ENCODE assay signal across 8 cellular contexts in the genomic region with DNA sequence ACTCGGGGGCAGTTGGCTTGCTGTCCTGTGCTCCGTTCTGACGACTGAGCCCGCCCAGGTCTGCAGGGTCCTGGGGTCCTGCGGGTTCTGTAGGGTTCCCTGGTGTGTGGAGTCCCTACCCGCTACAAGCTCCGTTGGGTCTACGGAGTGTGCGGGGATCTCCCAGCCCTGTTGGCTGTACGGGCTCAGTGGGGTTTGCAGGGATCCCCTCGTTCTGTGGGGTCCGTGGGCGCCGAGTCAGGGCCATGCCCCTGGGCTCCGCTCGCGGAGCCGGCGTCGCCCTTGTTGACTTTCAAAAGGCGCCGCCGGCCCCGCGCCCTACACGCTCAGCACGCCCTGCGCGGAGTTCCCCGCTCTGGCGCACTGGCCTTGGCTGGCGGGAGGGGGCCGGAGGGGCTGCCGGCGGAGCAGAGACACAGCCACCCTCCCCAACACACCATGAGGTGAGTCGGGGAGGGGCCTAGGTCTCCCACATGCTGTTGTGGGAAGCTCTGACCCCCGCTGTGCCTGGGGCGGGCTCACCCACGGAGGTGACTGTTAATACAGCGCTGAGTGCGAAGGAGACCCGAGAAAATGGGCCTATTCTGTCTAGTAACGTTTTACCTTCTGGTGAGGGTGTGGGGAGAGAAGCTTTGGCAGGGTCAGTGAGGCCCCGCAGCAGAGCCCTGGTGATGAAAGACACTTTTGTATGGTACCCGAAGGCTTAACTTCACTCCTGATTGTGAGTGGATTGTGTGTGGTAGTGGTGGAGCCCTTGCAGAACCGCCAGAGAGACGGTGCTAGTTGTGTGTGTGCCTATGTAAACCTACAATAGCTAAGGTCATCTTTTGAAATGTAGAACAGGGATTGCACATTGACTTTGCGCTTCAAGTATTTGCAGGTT. TPM values are rescaled to one million over a fixed set of nuclear protein-coding genes. Genes with fewer than 3 reads are reported as not detected.
DNase-seq lines count a peak whose midpoint lies in the region; ATAC-seq and TF ChIP-seq lines count a peak whose summit lies in the region.

No MANE protein-coding gene starts in this region.

- no peaks in the 10 kb centered on the region for H3K27me3 ChIP-seq in BE2C

- no peaks in the 10 kb centered on the region for H3K9me3 ChIP-seq in BE2C
- no peaks in the 10 kb centered on the region for H3K9me3 ChIP-seq in mucosa of descending colon

- H3K36me3 Mint-ChIP-seq in endothelial cell (ENCODE audit: low read depth, unreplicated experiment): no peaks in the 10 kb centered on the region

- H3K4me3 ChIP-seq in BE2C (ENCODE audit: low read depth, low read length): peak overlapping the region; percentile 74
- H3K4me3 ChIP-seq in mucosa of descending colon: no peak overlapping the region

- H3K9me3 Mint-ChIP-seq in endothelial cell (ENCODE audit: unreplicated experiment): no peaks in the 10 kb centered on the region

- H3K4me1 Mint-ChIP-seq in endothelial cell (ENCODE audit: unreplicated experiment): peaks cover 26% of the 10 kb centered on the region

- DNase-seq in BE2C (peak; percentile 66), endothelial cell (ENCODE audit: low spot score) (peak; percentile 60), mucosa of descending colon (peak; percentile 66 to 76 (median 75)), AG08396 (ENCODE audit: low spot score) (no peak)
- DNase-seq in activated CD8-positive, alpha-beta memory T cell treated with anti-CD3 and anti-CD28 coated beads for 48 hours (ENCODE audit: low read depth in 2 of 3, low spot score in 2 of 3): peak; percentile 25 to 58 (median 41)
- DNase-seq in stimulated activated CD8-positive, alpha-beta memory T cell treated with anti-CD3 and anti-CD28 coated beads, Interleukin-4, amount 100 ng/mL, for 24 hours (ENCODE audit: low read depth): peak; percentile 52

- peaks cover 1% of the 10 kb centered on the region for H3K27me3 Mint-ChIP-seq in endothelial cell (ENCODE audit: unreplicated experiment)

- intact Hi-C loops in mucosa of descending colon (cut with DNase I, micrococcal nuclease): no loop called here

- H3K36me3 ChIP-seq in BE2C (no peaks in the 10 kb centered on the region), mucosa of descending colon (ENCODE audit: low read depth) (no peaks in the 10 kb centered on the region)

- no peak for TF ChIP-seq CTCF in BE2C (IDR thresholded peaks at IDR 0.05; ENCODE audit: low read depth, low read length)
- no peak for TF ChIP-seq CTCF in endothelial cell (IDR thresholded peaks at IDR 0.05; ENCODE audit: unreplicated experiment)
- no peak for TF ChIP-seq CTCF in mucosa of descending colon (IDR thresholded peaks at IDR 0.05)

- H3K4me1 ChIP-seq in BE2C (peaks cover 6% of the 10 kb centered on the region), mucosa of descending colon (ENCODE audit: low read depth) (peaks cover 26% of the 10 kb centered on the region)

- H3K27ac Mint-ChIP-seq in endothelial cell (ENCODE audit: unreplicated experiment): peak overlapping the region; percentile 22

- peak; percentile 71 for ATAC-seq in GM19455 (IDR thresholded peaks at IDR 0.05; ENCODE audit: unreplicated experiment)
- ATAC-seq in HG03565 (IDR thresholded peaks at IDR 0.05; ENCODE audit: unreplicated experiment): peak; percentile 66
- peak; percentile 85 for ATAC-seq in mucosa of descending colon

- H3K4me3 Mint-ChIP-seq in endothelial cell (ENCODE audit: unreplicated experiment): peak overlapping the region; percentile 92

RNA-seq across cellular contexts. Expression of a gene that starts 8.1 kb away (rescaled TPM):
- polyA plus RNA-seq in BE2C (2012; ENCODE audit: insufficient read depth, insufficient read length, low read depth): 42.1 TPM
- total RNA-seq in endothelial cell (ENCODE audit: unreplicated experiment): 49.1 TPM
- total RNA-seq in mucosa of descending colon: 10 to 100 TPM; 46.4 to 63.2 (median 58.4) TPM

RNA-seq across cellular contexts. Expression of a gene that starts 26.3 kb away (rescaled TPM):
- 22.8 TPM for polyA plus RNA-seq in BE2C (2012; ENCODE audit: insufficient read depth, insufficient read length, low read depth)
- 22.5 TPM for total RNA-seq in endothelial cell (ENCODE audit: unreplicated experiment)
- total RNA-seq in mucosa of descending colon: 10 to 100 TPM; 34.6 to 76.1 (median 50.5) TPM
